2 cellular contexts compared by ENCODE assay signal in genomic region chr10:119208553-119208940, GRCh38.
TF ChIP-seq lines count a peak whose summit lies in the region.

No MANE protein-coding gene starts in this region.

TF ChIP-seq in H1, 55 proteins besides CTCF, POLR2A, EP300 and RAD21:
- TF ChIP-seq GTF2F1 (IDR thresholded peaks at IDR 0.05; ENCODE audit: borderline replicate concordance, low read depth, low read length), result no peak
- peak; percentile 2; the same call in 1 of the 2 replicates for TF ChIP-seq SUZ12 (IDR thresholded peaks at IDR 0.05; ENCODE audit: low read length)
TF ChIP-seq in H1: peak in this region for 1.

TF ChIP-seq in HEK293T, 16 proteins besides CTCF, POLR2A, EP300 and RAD21:
- TF ChIP-seq FOXK2 (IDR thresholded peaks at IDR 0.05) (no peak), ARNT (IDR thresholded peaks at IDR 0.05) (no peak), NFRKB (IDR thresholded peaks at IDR 0.05) (no peak), BHLHE40 (IDR thresholded peaks at IDR 0.05; ENCODE audit: borderline replicate concordance) (no peak), FOXA1 (IDR thresholded peaks at IDR 0.05) (no peak), LEF1 (IDR thresholded peaks at IDR 0.05; ENCODE audit: borderline replicate concordance) (no peak), FOXM1 (IDR thresholded peaks at IDR 0.05; ENCODE audit: borderline replicate concordance) (no peak), SP1 (IDR thresholded peaks at IDR 0.05) (no peak), TARDBP (IDR thresholded peaks at IDR 0.05) (no peak), PKNOX1 (IDR thresholded peaks at IDR 0.05) (no peak), L3MBTL2 (conservative IDR thresholded peaks at IDR 0.05) (no peak), ELF4 (IDR thresholded peaks at IDR 0.05) (no peak), ZNF384 (IDR thresholded peaks at IDR 0.05) (no peak), HDGF (IDR thresholded peaks at IDR 0.05; ENCODE audit: borderline replicate concordance) (no peak), CTBP1 (IDR thresholded peaks at IDR 0.05; ENCODE audit: borderline replicate concordance) (no peak), SUZ12 (IDR thresholded peaks at IDR 0.05) (no peak)
